ENCODE assay signal across 10 cellular contexts in genomic region chr2:134140251-134140661, GRCh38.
DNase-seq lines count a peak whose midpoint lies in the region; ATAC-seq and TF ChIP-seq lines count a peak whose summit lies in the region.
"Had no signal": no experiment of that assay in that cellular context is flagged by ENCODE, and none has a peak within 500 bp of the region (broad histone marks: within the 10 kb centered on the region; RNA-seq: fewer than 3 reads in every experiment).

No MANE protein-coding gene starts in this region.

- H3K9me3 Mint-ChIP-seq in neural crest cell, result no peaks in the 10 kb centered on the region
- H3K9me3 Mint-ChIP-seq: activated T-cell treated with anti-CD3 and anti-CD28 coated beads, Interleukin-2, amount 50 U/mL, for 4 hours had no signal

- no peaks in the 10 kb centered on the region for H3K27me3 Mint-ChIP-seq in neural crest cell (ENCODE audit: low read depth)

- no peak for TF ChIP-seq CTCF in Peyer's patch (IDR thresholded peaks at IDR 0.05)
- TF ChIP-seq CTCF in heart left ventricle (IDR thresholded peaks at IDR 0.05), result no peak
- no peak for TF ChIP-seq CTCF in neural crest cell (conservative IDR thresholded peaks at IDR 0.05)

- H3K36me3 ChIP-seq in Peyer's patch, result no peaks in the 10 kb centered on the region
- no peaks in the 10 kb centered on the region for H3K36me3 ChIP-seq in heart left ventricle

- peak; percentile 55 for DNase-seq in COLO668 (lab: John Stamatoyannopoulos, UW; ENCODE audit: unreplicated experiment)
- peak in 2 of 3 donors; percentile 71 to 87 for DNase-seq in Peyer's patch
- DNase-seq in heart left ventricle, result no peak
- DNase-seq in neural crest cell (ENCODE audit: low read depth, low spot score), result no peak
- DNase-seq in cortex of kidney (lab: John Stamatoyannopoulos, UW), result no peak
- DNase-seq in T-helper 2 cell, result no peak
- DNase-seq in activated gamma-delta T cell treated with Interleukin-2 at 50 U/mL for 16 hours, result no peak
- DNase-seq in EL, result no peak
- DNase-seq: activated T-cell treated with anti-CD3 and anti-CD28 coated beads, Interleukin-2, amount 50 U/mL, for 4 hours; dermis blood vessel endothelial cell had no signal

- H3K4me1 ChIP-seq in Peyer's patch, result peaks cover 0 to 70% (median 26%) of the 10 kb centered on the region in 4 donors
- H3K4me1 ChIP-seq in heart left ventricle, result peaks cover 16 to 92% (median 76%) of the 10 kb centered on the region in 12 donors

- intact Hi-C loops in heart left ventricle (cut with DNase I), result no loop called here

- H3K27me3 ChIP-seq in Peyer's patch (no peaks in the 10 kb centered on the region), heart left ventricle (no peaks in the 10 kb centered on the region)

- peak in 3 of 4 donors; percentile 2 to 8 (median 2) for ATAC-seq in heart left ventricle

- H3K4me3 Mint-ChIP-seq in neural crest cell, result no peak overlapping the region
- H3K4me3 Mint-ChIP-seq: activated T-cell treated with anti-CD3 and anti-CD28 coated beads, Interleukin-2, amount 50 U/mL, for 4 hours had no signal

- H3K27ac ChIP-seq in Peyer's patch (peak overlapping the region in 3 of 4 donors; percentile 73 to 94 (median 91)), heart left ventricle (peak overlapping the region in 11 of 12 donors; percentile 58 to 86 (median 79))

- peaks cover 12% of the 10 kb centered on the region for H3K4me1 Mint-ChIP-seq in neural crest cell

- 70 to 82% (median 73%) methylated on average over 9 of the region's 9 CpGs for WGBS in heart left ventricle, 4 donors

- H3K9me3 ChIP-seq in Peyer's patch (no peaks in the 10 kb centered on the region), heart left ventricle (no peaks in the 10 kb centered on the region)

- peak overlapping the region; percentile 7 for H3K27ac Mint-ChIP-seq in neural crest cell (ENCODE audit: unreplicated experiment)

- H3K36me3 Mint-ChIP-seq in neural crest cell (ENCODE audit: low read depth), result no peaks in the 10 kb centered on the region

- TF ChIP-seq POLR2A in Peyer's patch (IDR thresholded peaks at IDR 0.05), result peak in 1 of 2 donors; percentile 77
- no peak for TF ChIP-seq POLR2A in heart left ventricle (IDR thresholded peaks at IDR 0.05)

- H3K4me3 ChIP-seq in Peyer's patch (peak overlapping the region in 2 of 4 donors; percentile 20 to 34), heart left ventricle (no peak overlapping the region)

Comparison
In these comparisons a context has a peak if more than half of its experiments do, and no peak if none do; other contexts are left out.
1. DNase-seq: peak in COLO668 (single experiment) and Peyer's patch (2 of 3); none in heart left ventricle (0 of 5), neural crest cell (single experiment), cortex of kidney (single experiment), T-helper 2 cell (0 of 5), activated gamma-delta T cell treated with Interleukin-2 at 50 U/mL for 16 hours (single experiment) and EL (single experiment).